In the genomic region with DNA sequence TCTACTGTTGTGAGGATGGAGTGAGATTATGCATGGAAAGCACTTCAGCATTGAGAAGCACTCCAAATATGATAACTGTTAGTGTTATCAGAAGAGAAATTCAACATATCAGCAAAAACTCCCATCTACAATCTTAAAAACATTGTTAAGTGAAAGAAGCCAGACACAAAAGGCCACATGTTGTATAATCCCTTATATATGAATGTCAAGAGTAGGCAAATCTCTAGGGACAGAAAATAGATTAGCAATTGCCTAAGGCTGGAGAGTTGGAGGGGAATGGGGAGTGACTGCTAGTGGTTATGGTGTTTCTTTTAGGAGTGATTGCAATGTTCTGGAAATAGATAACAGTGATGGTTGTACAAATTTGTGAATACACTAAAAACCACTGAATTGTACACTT, we compare ENCODE assay signal across 1 cellular context.
TF ChIP-seq lines count a peak whose summit lies in the region.

No MANE protein-coding gene starts in this region.

TF ChIP-seq in IMR-90, 13 proteins besides CTCF, POLR2A, EP300 and RAD21 (continued from another document):
- TF ChIP-seq MAFK (IDR thresholded peaks at IDR 0.05; ENCODE audit: low read depth, low read length) (no peak), CEBPB (IDR thresholded peaks at IDR 0.05; ENCODE audit: low read depth, low read length) (no peak), ELK1 (IDR thresholded peaks at IDR 0.05; ENCODE audit: borderline replicate concordance, low read depth, low read length) (no peak), MAZ (IDR thresholded peaks at IDR 0.05; ENCODE audit: borderline replicate concordance, low read depth, low read length) (no peak), NFE2L2 (IDR thresholded peaks at IDR 0.05; ENCODE audit: low read depth, low read length) (no peak), MXI1 (IDR thresholded peaks at IDR 0.05; ENCODE audit: borderline replicate concordance, low read depth, low read length) (no peak), USF2 (IDR thresholded peaks at IDR 0.05; ENCODE audit: low read depth, low read length) (no peak)
